Comparison of ENCODE assay signal across 1 cellular context in the genomic region with DNA sequence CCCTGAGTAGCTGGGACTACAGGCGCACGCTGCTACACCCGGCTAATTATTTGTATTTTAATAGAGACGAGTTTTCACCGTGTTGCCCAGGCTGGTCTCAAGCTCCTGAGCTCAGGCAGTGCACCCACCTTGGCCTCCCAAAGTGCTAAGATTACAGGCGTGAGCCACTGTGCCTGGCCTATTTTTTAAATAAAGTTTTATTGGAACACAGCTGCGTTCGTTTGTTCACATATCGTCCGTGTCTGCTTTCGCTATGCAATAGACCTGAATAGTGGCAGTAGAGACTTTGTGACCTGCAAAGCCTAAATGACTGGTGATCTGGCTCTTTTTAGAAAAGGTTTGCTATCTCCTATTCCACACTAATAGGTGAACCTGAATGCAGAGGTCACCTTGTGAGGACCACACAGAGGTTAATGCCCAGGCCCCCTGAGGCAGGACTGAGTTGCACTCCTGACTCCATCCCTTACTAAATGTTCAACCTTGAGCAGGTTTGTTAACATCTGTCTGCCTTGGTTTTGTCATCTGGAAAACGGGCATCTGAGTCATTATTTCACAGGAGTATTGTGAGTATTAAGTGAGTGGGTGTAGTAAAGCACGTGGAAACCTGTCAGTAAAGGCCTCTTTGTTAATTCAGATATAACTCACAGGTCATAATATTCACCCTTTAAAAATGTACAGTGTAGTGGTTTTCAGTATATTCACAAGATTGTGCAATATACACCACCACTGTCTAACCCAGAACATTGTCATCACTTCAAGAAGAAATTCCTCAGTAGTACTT.
TF ChIP-seq lines count a peak whose summit lies in the region.

No MANE protein-coding gene starts in this region.

TF ChIP-seq in HepG2, 621 proteins besides CTCF, POLR2A, EP300 and RAD21 (continued from another document):
- TF ChIP-seq, protein P1, sequence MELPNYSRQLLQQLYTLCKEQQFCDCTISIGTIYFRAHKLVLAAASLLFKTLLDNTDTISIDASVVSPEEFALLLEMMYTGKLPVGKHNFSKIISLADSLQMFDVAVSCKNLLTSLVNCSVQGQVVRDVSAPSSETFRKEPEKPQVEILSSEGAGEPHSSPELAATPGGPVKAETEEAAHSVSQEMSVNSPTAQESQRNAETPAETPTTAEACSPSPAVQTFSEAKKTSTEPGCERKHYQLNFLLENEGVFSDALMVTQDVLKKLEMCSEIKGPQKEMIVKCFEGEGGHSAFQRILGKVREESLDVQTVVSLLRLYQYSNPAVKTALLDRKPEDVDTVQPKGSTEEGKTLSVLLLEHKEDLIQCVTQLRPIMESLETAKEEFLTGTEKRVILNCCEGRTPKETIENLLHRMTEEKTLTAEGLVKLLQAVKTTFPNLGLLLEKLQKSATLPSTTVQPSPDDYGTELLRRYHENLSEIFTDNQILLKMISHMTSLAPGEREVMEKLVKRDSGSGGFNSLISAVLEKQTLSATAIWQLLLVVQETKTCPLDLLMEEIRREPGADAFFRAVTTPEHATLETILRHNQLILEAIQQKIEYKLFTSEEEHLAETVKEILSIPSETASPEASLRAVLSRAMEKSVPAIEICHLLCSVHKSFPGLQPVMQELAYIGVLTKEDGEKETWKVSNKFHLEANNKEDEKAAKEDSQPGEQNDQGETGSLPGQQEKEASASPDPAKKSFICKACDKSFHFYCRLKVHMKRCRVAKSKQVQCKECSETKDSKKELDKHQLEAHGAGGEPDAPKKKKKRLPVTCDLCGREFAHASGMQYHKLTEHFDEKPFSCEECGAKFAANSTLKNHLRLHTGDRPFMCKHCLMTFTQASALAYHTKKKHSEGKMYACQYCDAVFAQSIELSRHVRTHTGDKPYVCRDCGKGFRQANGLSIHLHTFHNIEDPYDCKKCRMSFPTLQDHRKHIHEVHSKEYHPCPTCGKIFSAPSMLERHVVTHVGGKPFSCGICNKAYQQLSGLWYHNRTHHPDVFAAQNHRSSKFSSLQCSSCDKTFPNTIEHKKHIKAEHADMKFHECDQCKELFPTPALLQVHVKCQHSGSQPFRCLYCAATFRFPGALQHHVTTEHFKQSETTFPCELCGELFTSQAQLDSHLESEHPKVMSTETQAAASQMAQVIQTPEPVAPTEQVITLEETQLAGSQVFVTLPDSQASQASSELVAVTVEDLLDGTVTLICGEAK (IDR thresholded peaks at IDR 0.05), result peak; percentile 77
- TF ChIP-seq, protein P1 (CRISPR knock-in tag; IDR thresholded peaks at IDR 0.05), result peak; percentile 99
- TF ChIP-seq ZNF629 (CRISPR knock-in tag; conservative IDR thresholded peaks at IDR 0.05), result peak; percentile 67
- peak; percentile 24; the same call in 1 of the 2 replicates for TF ChIP-seq CHD4 (IDR thresholded peaks at IDR 0.05; ENCODE audit: borderline replicate concordance, low read length)
- peak; percentile 82 for TF ChIP-seq CEBPB (IDR thresholded peaks at IDR 0.05; ENCODE audit: borderline replicate concordance, low read depth, low read length)
TF ChIP-seq in HepG2: peak in this region for 4.
